In the genomic region with DNA sequence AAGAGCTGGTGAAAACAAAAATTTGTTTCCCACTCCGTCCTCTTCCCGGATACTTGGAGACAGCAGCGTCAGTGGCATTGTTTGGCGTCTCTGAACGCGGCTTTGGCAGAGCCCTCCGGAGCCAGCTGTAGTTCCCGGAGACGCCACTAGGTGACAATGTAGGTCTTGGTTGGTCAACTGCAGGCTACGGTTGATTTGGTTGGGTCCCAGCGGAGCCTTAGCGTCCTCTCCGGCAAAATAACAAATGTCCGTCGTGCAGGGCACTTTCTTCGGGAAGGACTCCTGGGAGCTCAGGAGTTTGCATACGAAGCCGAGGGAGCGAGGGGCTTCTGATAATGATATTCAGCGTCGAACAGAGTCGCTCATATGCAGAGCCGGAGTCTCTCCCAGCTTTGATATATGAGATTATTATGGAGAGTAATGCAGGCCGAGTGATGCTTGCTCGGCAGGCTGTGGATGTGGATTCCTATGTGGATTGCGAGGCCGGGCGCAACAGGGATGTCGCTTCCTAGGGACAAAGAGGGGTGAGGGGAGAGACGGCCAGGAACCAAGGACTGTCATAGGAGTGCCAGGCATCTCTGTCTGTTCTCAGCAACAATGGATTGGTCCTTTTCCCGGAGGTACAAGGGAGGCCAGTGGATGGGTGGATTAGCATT, we compare ENCODE assay signal across 8 cellular contexts.
DNase-seq lines count a peak whose midpoint lies in the region; ATAC-seq and TF ChIP-seq lines count a peak whose summit lies in the region.

No MANE protein-coding gene starts in this region.

- ATAC-seq in GM18520 (IDR thresholded peaks at IDR 0.05; ENCODE audit: unreplicated experiment) (peak; percentile 78), HG03108 (IDR thresholded peaks at IDR 0.05; ENCODE audit: unreplicated experiment) (peak; percentile 84), left lung (peak; percentile 99)

- H3K36me3 ChIP-seq in ACC112 (ENCODE audit: insufficient read depth, low read length) (no peaks in the 10 kb centered on the region), left lung (no peaks in the 10 kb centered on the region)

- H2AFZ ChIP-seq in ACC112 (ENCODE audit: low read length, unreplicated experiment): peak overlapping the region; percentile 65

- peaks cover 14% of the 10 kb centered on the region; the same call in 1 of the 2 replicates for H3K27me3 ChIP-seq in ACC112 (ENCODE audit: insufficient read depth, low read length)
- H3K27me3 ChIP-seq in left lung: peaks cover 0 to 25% of the 10 kb centered on the region in 2 donors

- H3K27ac ChIP-seq in ACC112 (ENCODE audit: low read depth, low read length) (no peak overlapping the region), left lung (no peak overlapping the region)

- H3K79me2 ChIP-seq in ACC112 (ENCODE audit: control insufficient read depth, insufficient read depth, low read length, unreplicated experiment): no peaks in the 10 kb centered on the region

- H3K4me3 ChIP-seq in ACC112 (ENCODE audit: low read depth, low read length): peak overlapping the region; percentile 75
- peak overlapping the region; percentile 3 to 4 for H3K4me3 ChIP-seq in left lung

- DNase-seq in NCI-H2227 (lab: John Stamatoyannopoulos, UW; ENCODE audit: unreplicated experiment) (peak; percentile 88), dedifferentiated amniotic fluid mesenchymal stem cell (ENCODE audit: extremely low spot score) (peak; percentile 80), left lung (peak; percentile 84 to 88)
- DNase-seq in activated CD4-positive, alpha-beta T cell treated with anti-CD3 and anti-CD28 coated beads for 4 hours: peak; percentile 47 to 75
- peak; percentile 84 to 86 for DNase-seq in stimulated activated CD4-positive, alpha-beta T cell treated with anti-CD3 and anti-CD28 coated beads, Interleukin-2, amount 100 ng/mL, for 48 hours

- intact Hi-C loops in left lung (cut with DNase I): no loop called here

- H3K9me3 ChIP-seq in left lung: no peaks in the 10 kb centered on the region

- H3K4me1 ChIP-seq in ACC112 (ENCODE audit: control insufficient read depth, insufficient read depth, low read length, unreplicated experiment) (no peaks in the 10 kb centered on the region), left lung (peaks cover 3 to 4% of the 10 kb centered on the region in 2 donors)

- peak; percentile 98 for TF ChIP-seq CTCF in left lung (IDR thresholded peaks at IDR 0.05)
